Comparison of ENCODE assay signal across 7 cellular contexts in the genomic region with DNA sequence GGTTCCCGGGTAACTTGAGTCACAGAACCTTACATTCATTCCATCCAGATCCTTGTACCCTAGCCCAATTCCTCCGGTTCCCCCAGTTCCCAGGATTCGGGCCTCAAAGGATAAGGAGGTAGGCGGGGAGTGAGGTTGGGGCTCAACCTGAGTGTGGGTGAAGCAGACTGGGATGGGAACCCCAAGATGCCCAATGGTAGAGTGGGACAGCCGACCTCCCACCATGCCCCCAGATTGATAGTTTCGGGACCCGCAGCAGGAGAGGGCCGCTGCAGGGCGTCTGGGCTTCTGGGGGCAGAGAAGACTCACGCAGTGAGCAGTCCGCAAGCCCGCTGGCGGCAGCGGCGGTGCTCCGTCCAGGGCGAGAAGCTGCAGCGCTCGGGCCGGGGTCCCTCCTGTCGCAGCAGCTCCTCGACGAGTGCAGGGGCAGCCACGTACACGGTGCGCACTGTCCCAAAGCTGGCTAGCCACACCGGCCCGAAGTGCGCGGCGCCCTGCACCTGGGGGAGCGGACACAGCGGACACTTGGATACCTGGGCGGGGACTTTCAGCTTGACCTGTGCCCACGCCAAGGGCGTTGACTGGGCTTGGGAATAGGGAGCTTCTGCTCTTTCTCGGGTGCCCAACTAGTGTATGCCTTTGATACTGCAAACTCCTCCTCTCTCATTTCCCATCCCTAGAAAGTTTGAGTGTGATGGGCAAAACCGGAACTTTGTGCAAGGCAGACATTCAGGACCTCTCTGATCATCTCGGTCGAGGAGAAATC. TPM values are rescaled to one million over a fixed set of nuclear protein-coding genes. Genes with fewer than 3 reads are reported as not detected.
DNase-seq lines count a peak whose midpoint lies in the region; TF ChIP-seq lines count a peak whose summit lies in the region.
"Had no signal": no experiment of that assay in that cellular context is flagged by ENCODE, and none has a peak within 500 bp of the region (broad histone marks: within the 10 kb centered on the region; RNA-seq: fewer than 3 reads in every experiment).

No MANE protein-coding gene starts in this region.

- peaks cover 9% of the 10 kb centered on the region; the same call in 1 of the 2 replicates for H3K4me1 ChIP-seq in GM23248 (ENCODE audit: insufficient read depth)

- H3K9me3 ChIP-seq in GM23248 (ENCODE audit: low read depth): no peaks in the 10 kb centered on the region

- H3K27ac ChIP-seq in GM23248: no peak overlapping the region
- H3K27ac ChIP-seq: SJSA1 had no signal

- peaks cover 4% of the 10 kb centered on the region for H3K9me3 Mint-ChIP-seq in nephron progenitor cell

- peak overlapping the region; percentile 49 for H3K9ac ChIP-seq in GM23248

- H4K20me1 ChIP-seq in GM23248 (ENCODE audit: insufficient read depth): no peaks in the 10 kb centered on the region

- H3K4me2 ChIP-seq in GM23248 (ENCODE audit: unreplicated experiment): peak overlapping the region; percentile 73

- H2AFZ ChIP-seq in GM23248: peak overlapping the region; percentile 68

- no peaks in the 10 kb centered on the region for H3K36me3 ChIP-seq in GM23248 (ENCODE audit: low read depth)

- peaks cover 7% of the 10 kb centered on the region for H3K79me2 ChIP-seq in GM23248 (ENCODE audit: insufficient read depth)

- DNase-seq in GM23248: peak; percentile 40
- peak; percentile 19 for DNase-seq in astrocyte of the hippocampus (ENCODE audit: low read depth, low spot score)
- peak; percentile 31 for DNase-seq in nephron progenitor cell
- no peak for DNase-seq in GF-D8 (lab: John Stamatoyannopoulos, UW)
- DNase-seq in HPDE6-E6E7 (ENCODE audit: extremely low spot score): no peak
- no peak for DNase-seq in middle frontal gyrus (ENCODE audit: extremely low spot score, low spot score)

- WGBS in GM23248 (ENCODE audit: low coverage in 1 of 2, low lambda C conversion rate in 2 of 2, missing lambda C conversion rate in 2 of 2), 2 experiments: 3 to 6% methylated on average over 27 to 40 of the region's 40 CpGs

- TF ChIP-seq CTCF in nephron progenitor cell (IDR thresholded peaks at IDR 0.05): no peak

- peaks cover 33% of the 10 kb centered on the region for H3K36me3 Mint-ChIP-seq in nephron progenitor cell (ENCODE audit: low read depth)

- H3K4me1 Mint-ChIP-seq in nephron progenitor cell: peaks cover 29% of the 10 kb centered on the region

- H3K27me3 ChIP-seq in GM23248 (replicated peaks; ENCODE audit: insufficient read depth): peaks cover 15% of the 10 kb centered on the region

- in situ Hi-C loops in GM23248 (cut with MboI): no loop called here

- peaks cover 4% of the 10 kb centered on the region; the same call in 1 of the 2 replicates for H3F3A ChIP-seq in GM23248 (ENCODE audit: insufficient read depth)

- peak overlapping the region; percentile 65 for H3K4me3 ChIP-seq in GM23248

- peak overlapping the region; percentile 55 for H3K4me3 Mint-ChIP-seq in nephron progenitor cell

- no peak overlapping the region for H3K27ac Mint-ChIP-seq in nephron progenitor cell

- H3K27me3 Mint-ChIP-seq in nephron progenitor cell (ENCODE audit: low read depth, poor library complexity): peaks cover 83% of the 10 kb centered on the region

- H3K9me2 ChIP-seq in GM23248 (ENCODE audit: insufficient read depth): no peaks in the 10 kb centered on the region

RNA-seq across cellular contexts. Expression of a gene that starts 1.0 kb away (rescaled TPM):
- 0.86 and 1.0 TPM in 2 replicates for total RNA-seq in GM23248 (2014; rRNA removed; shearing (Covaris generic))
- 0.42 and 0.78 TPM in 2 replicates for polyA plus RNA-seq in GM23248 (2016; fragmentation: Nextera tagmentation; extraction: Ambion mirVana)

RNA-seq across cellular contexts. Expression of a gene that starts 6.0 kb away (rescaled TPM):
- total RNA-seq in GM23248 (2014; rRNA removed; shearing (Covaris generic)): 3.7 and 7.3 TPM in 2 replicates
- polyA plus RNA-seq in GM23248 (2016; fragmentation: Nextera tagmentation; extraction: Ambion mirVana): 29.8 and 33.2 TPM in 2 replicates

RNA-seq across cellular contexts. Expression of a gene that starts 6.5 kb away (rescaled TPM):
- 7.0 and 12.4 TPM in 2 replicates for total RNA-seq in GM23248 (2014; rRNA removed; shearing (Covaris generic))
- 15.0 and 15.7 TPM in 2 replicates for polyA plus RNA-seq in GM23248 (2016; fragmentation: Nextera tagmentation; extraction: Ambion mirVana)

RNA-seq across cellular contexts. Expression of a gene that starts 11.0 kb away (rescaled TPM):
- total RNA-seq in GM23248 (2014; rRNA removed; shearing (Covaris generic)): 0.97 and 1.4 TPM in 2 replicates
- polyA plus RNA-seq in GM23248 (2016; fragmentation: Nextera tagmentation; extraction: Ambion mirVana): 0.18 TPM in 1 of 2 replicates, not detected in the other

RNA-seq across cellular contexts. Expression of a gene that starts 13.8 kb away (rescaled TPM):
- total RNA-seq in GM23248 (2014; rRNA removed; shearing (Covaris generic)): 133 and 152 TPM in 2 replicates
- polyA plus RNA-seq in GM23248 (2016; fragmentation: Nextera tagmentation; extraction: Ambion mirVana): 123 and 137 TPM in 2 replicates

Comparison
In these comparisons a context has a peak if more than half of its experiments do, and no peak if none do; other contexts are left out.
1. DNase-seq: peak in GM23248 (single experiment), astrocyte of the hippocampus (single experiment) and nephron progenitor cell (single experiment); none in GF-D8 (single experiment), HPDE6-E6E7 (single experiment) and middle frontal gyrus (single experiment).